ENCODE assay signal across 29 cellular contexts in genomic region chr5:180646289-180646962, GRCh38. TPM values are rescaled to one million over a fixed set of nuclear protein-coding genes. Genes with fewer than 3 reads are reported as not detected.
A peak's percentile ranks its signal among the peaks of the same experiment; 100 is the strongest.
DNase-seq lines count a peak whose midpoint lies in the region; ATAC-seq and TF ChIP-seq lines count a peak whose summit lies in the region.
"Had no signal": no experiment of that assay in that cellular context is flagged by ENCODE, and none has a peak within 500 bp of the region (broad histone marks: within the 10 kb centered on the region; RNA-seq: fewer than 3 reads in every experiment).

No MANE protein-coding gene starts in this region.

- no peaks in the 10 kb centered on the region for H3K36me3 ChIP-seq in mesenchymal stem cell (ENCODE audit: control insufficient read depth in 1 of 2, insufficient read depth in 2 of 2, low read depth in 1 of 2, low read length in 2 of 2)
- H3K36me3 ChIP-seq: adrenal gland had no signal

- H3K4me1 ChIP-seq in mesenchymal stem cell (ENCODE audit: control insufficient read depth, insufficient read depth, low read depth, low read length), result peaks cover 12% of the 10 kb centered on the region
- H3K4me1 ChIP-seq: psoas muscle had no signal

- no peak overlapping the region for H2BK120ac ChIP-seq in mesenchymal stem cell (ENCODE audit: low read depth, low read length)

- H3K9ac ChIP-seq in mesenchymal stem cell (ENCODE audit: low read length), result no peak overlapping the region

- H3K79me1 ChIP-seq in mesenchymal stem cell (replicated peaks; ENCODE audit: low read length, poor library complexity, severe bottlenecking), result no peaks in the 10 kb centered on the region

- 80% methylated on average over 10 of the region's 10 CpGs for WGBS in mesenchymal stem cell

- no peak for TF ChIP-seq POLR2A in GM18505 (IDR thresholded peaks at IDR 0.05; ENCODE audit: borderline replicate concordance, extremely low read depth, insufficient read depth, insufficient read length)

- no peak overlapping the region for H3K4me3 ChIP-seq in mesenchymal stem cell (ENCODE audit: insufficient read depth in 1 of 2, low read depth in 1 of 2, low read length in 2 of 2)
- H3K4me3 ChIP-seq: adrenal gland, body of pancreas, psoas muscle had no signal

- no peak for ATAC-seq in GM18505 (IDR thresholded peaks at IDR 0.05; ENCODE audit: unreplicated experiment)
- ATAC-seq: body of pancreas, psoas muscle had no signal

- H3K14ac ChIP-seq in mesenchymal stem cell (ENCODE audit: low read length in 2 of 2), result no peak overlapping the region

- H3K4me2 ChIP-seq in mesenchymal stem cell (ENCODE audit: low read length, poor library complexity, severe bottlenecking), result no peak overlapping the region

- DNase-seq in activated effector memory CD4-positive, alpha-beta T cell treated with anti-CD3 and anti-CD28 coated beads, Interleukin-2, amount 50 U/mL, for 16 hours, result peak; percentile 46
- no peak for DNase-seq in activated effector memory CD4-positive, alpha-beta T cell treated with Interleukin-2 at 50 U/mL for 16 hours
- DNase-seq in Daoy (ENCODE audit: low read depth), result peak; percentile 4
- DNase-seq in epidermal melanocyte (ENCODE audit: insufficient read length, low spot score), result peak; percentile 10
- DNase-seq in posterior vena cava (ENCODE audit: low spot score), result peak; percentile 68
- no peak for DNase-seq in activated CD4-positive, alpha-beta T cell treated with anti-CD3 and anti-CD28 coated beads, Interleukin-2, amount 50 U/mL, for 48 hours
- DNase-seq in mesenchymal stem cell, result no peak
- DNase-seq: adrenal gland; DMS79 treated with DMSO at 0.1 percent for 48 hours; GF-D8; hypothalamus; immature natural killer cell; midbrain; MV-4-11; naive B cell; NCI-H1436; NCI-H2081 treated with DMSO at 0.1 percent for 48 hours; NCI-H345; nucleus accumbens; psoas muscle; SHP77 treated with DMSO at 0.1 percent for 48 hours; stimulated activated CD4-positive, alpha-beta T cell treated with anti-CD3 and anti-CD28 coated beads, Interleukin-15, amount 100 ng/mL, for 24 hours; stimulated activated CD4-positive, alpha-beta T cell treated with anti-CD3 and anti-CD28 coated beads, Interleukin-4, amount 100 ng/mL, for 4 hours had no signal

- no peak overlapping the region for H2BK15ac ChIP-seq in mesenchymal stem cell (ENCODE audit: low read depth, poor library complexity, severe bottlenecking)

- H3K23ac ChIP-seq in mesenchymal stem cell (ENCODE audit: low read length in 2 of 2), result no peak overlapping the region

- no peak overlapping the region for H3K18ac ChIP-seq in mesenchymal stem cell (ENCODE audit: low read depth in 1 of 2, low read length in 2 of 2)

- no peak overlapping the region for H2BK5ac ChIP-seq in mesenchymal stem cell (ENCODE audit: low read depth, low read length, poor library complexity, severe bottlenecking)

- H3K27ac ChIP-seq in mesenchymal stem cell (ENCODE audit: low read length, poor library complexity, severe bottlenecking), result no peak overlapping the region
- H3K27ac ChIP-seq: body of pancreas, psoas muscle had no signal

- H3K9me3 ChIP-seq in mesenchymal stem cell (ENCODE audit: control insufficient read depth, low read length), result no peaks in the 10 kb centered on the region
- H3K9me3 ChIP-seq: adrenal gland, body of pancreas, psoas muscle had no signal

- no peak overlapping the region for H2BK12ac ChIP-seq in mesenchymal stem cell (ENCODE audit: low read length in 2 of 2)

- H3K27me3 ChIP-seq in mesenchymal stem cell (ENCODE audit: control insufficient read depth in 1 of 2, insufficient read depth in 1 of 2, low read length in 2 of 2), result peaks cover 80% of the 10 kb centered on the region in 2 experiments

- H2AFZ ChIP-seq in mesenchymal stem cell (ENCODE audit: low read depth, low read length), result no peak overlapping the region

- no peak overlapping the region for H3K4ac ChIP-seq in mesenchymal stem cell (ENCODE audit: low read depth in 1 of 2, low read length in 2 of 2)

- intact Hi-C loops in posterior vena cava (cut with DNase I), result no loop called here

- no peak overlapping the region for H2AK5ac ChIP-seq in mesenchymal stem cell (ENCODE audit: low read length, severe bottlenecking)

- no peak overlapping the region for H4K8ac ChIP-seq in mesenchymal stem cell (ENCODE audit: low read length)

- no peak overlapping the region for H4K91ac ChIP-seq in mesenchymal stem cell (ENCODE audit: low read length)

RNA-seq across cellular contexts. Expression of gene FLT4, which starts 3.0 kb away (rescaled TPM):
- total RNA-seq in Daoy (2014; rRNA removed; shearing (Covaris generic)), result 10.2 and 24.6 TPM in 2 replicates
- total RNA-seq in posterior vena cava, result 10 to 100 TPM; 18.0 to 29.6 TPM
- polyA plus RNA-seq in mesenchymal stem cell (2013, experiment 1 of 2), result not detected
- 0.01 TPM for polyA plus RNA-seq in mesenchymal stem cell (2013, experiment 2 of 2)

RNA-seq across cellular contexts. Expression of gene SCGB3A1, which starts 55.1 kb away (rescaled TPM):
- total RNA-seq in Daoy (2014; rRNA removed; shearing (Covaris generic)), result not detected in 2 replicates
- total RNA-seq in posterior vena cava, result not detected
- not detected for polyA plus RNA-seq in mesenchymal stem cell (2013, experiment 1 of 2)
- polyA plus RNA-seq in mesenchymal stem cell (2013, experiment 2 of 2), result not detected
- total RNA-seq: body of pancreas, frontal cortex, LHCN-M2, subcutaneous adipose tissue, urinary bladder had no signal
- polyA plus RNA-seq: psoas muscle had no signal

Comparison
In these comparisons a context has a peak if more than half of its experiments do, and no peak if none do; other contexts are left out.
1. DNase-seq: peak in activated effector memory CD4-positive, alpha-beta T cell treated with anti-CD3 and anti-CD28 coated beads, Interleukin-2, amount 50 U/mL, for 16 hours (single experiment), Daoy (single experiment), epidermal melanocyte (single experiment) and posterior vena cava (single experiment); none in activated effector memory CD4-positive, alpha-beta T cell treated with Interleukin-2 at 50 U/mL for 16 hours (single experiment), activated CD4-positive, alpha-beta T cell treated with anti-CD3 and anti-CD28 coated beads, Interleukin-2, amount 50 U/mL, for 48 hours (0 of 2) and mesenchymal stem cell (single experiment).